Comparison of ENCODE assay signal across 15 cellular contexts in the genomic region with DNA sequence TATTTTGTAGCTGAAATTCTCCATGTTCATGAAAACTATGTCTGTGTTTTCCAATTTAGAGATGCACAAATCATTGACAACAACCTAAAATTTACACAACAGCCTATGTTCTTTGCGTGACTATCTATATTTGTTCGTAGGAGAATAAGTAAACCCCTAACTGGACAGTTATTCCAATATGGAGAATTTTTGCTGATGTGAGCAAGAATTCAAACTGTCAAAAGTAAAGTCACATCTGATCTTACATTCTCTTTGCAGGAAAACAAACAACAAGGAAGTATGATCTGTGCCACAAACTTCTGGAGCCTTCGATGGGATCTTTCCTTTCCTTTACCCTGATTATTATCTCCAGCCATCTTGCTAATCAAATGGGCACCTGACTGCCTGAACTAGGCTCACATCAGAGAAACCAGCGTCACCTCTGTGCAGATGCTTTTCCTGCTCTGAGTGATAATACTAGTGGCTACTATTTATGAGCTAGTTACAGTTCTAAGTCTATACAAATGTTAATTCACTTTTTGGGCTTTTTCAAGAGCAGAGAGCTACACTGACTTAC. TPM values are rescaled to one million over a fixed set of nuclear protein-coding genes. Genes with fewer than 3 reads are reported as not detected.
DNase-seq lines count a peak whose midpoint lies in the region; ATAC-seq, FAIRE-seq and TF ChIP-seq lines count a peak whose summit lies in the region.
"Had no signal": no experiment of that assay in that cellular context is flagged by ENCODE, and none has a peak within 500 bp of the region (broad histone marks: within the 10 kb centered on the region; RNA-seq: fewer than 3 reads in every experiment).

No MANE protein-coding gene starts in this region.

- H3K27me3 ChIP-seq in HepG2 (ENCODE audit: control insufficient read depth in 1 of 2, insufficient read depth in 2 of 2, low read length in 2 of 2) (no peaks in the 10 kb centered on the region; a peak in 1 of 5 replicates), right lobe of liver (no peaks in the 10 kb centered on the region)

- TF ChIP-seq EP300 in HepG2 (IDR thresholded peaks at IDR 0.05; ENCODE audit: low read depth in 2 of 2, low read length in 2 of 2) (no peak), HepG2 (CRISPR knock-in tag; IDR thresholded peaks at IDR 0.05; ENCODE audit: borderline replicate concordance) (no peak)

- 33% methylated on average over 4 of the region's 4 CpGs for WGBS in HepG2 (ENCODE audit: low lambda C conversion rate)
- WGBS in right lobe of liver (ENCODE audit: insufficient coverage, low coverage, low lambda C conversion rate, missing lambda C conversion rate) = 68% methylated on average over 4 of the region's 4 CpGs

- H2AFZ ChIP-seq in HepG2 (ENCODE audit: low read length) (no peak overlapping the region), OCI-LY7 (ENCODE audit: low read length) (peak overlapping the region; percentile 75; the same call in 1 of the 2 replicates)

- ATAC-seq in HepG2 (no peak), right lobe of liver (no peak), memory B cell (ENCODE audit: low read depth) (no peak), GM18520 (IDR thresholded peaks at IDR 0.05; ENCODE audit: unreplicated experiment) (no peak), GM21367 (IDR thresholded peaks at IDR 0.05; ENCODE audit: unreplicated experiment) (no peak)
- ATAC-seq: HCT116 had no signal

- in situ Hi-C loops in HepG2 (cut with HindIII; ENCODE audit: extremely low pct_ligation_motif_present, low pct_unique_long_range_greater_than_20kb) = no loop called here

- H3K36me3 ChIP-seq in HepG2 (replicated peaks in 1 of 2; ENCODE audit: control insufficient read depth in 1 of 2, insufficient read depth in 2 of 2, low read length in 2 of 2) (no peaks in the 10 kb centered on the region), right lobe of liver (no peaks in the 10 kb centered on the region), OCI-LY7 (ENCODE audit: insufficient read depth, low read length) (no peaks in the 10 kb centered on the region)

- H3K27ac ChIP-seq in HepG2 (ENCODE audit: extremely low read length, insufficient read depth, low read length) (no peak overlapping the region), right lobe of liver (no peak overlapping the region), OCI-LY7 (ENCODE audit: low read depth, low read length, poor library complexity, severe bottlenecking) (no peak overlapping the region)

- H3K27me3 Mint-ChIP-seq in memory B cell = no peaks in the 10 kb centered on the region
- H3K27me3 Mint-ChIP-seq: B cell, IgD-negative memory B cell had no signal

- no peaks in the 10 kb centered on the region for H3K9me3 ChIP-seq in HepG2 (ENCODE audit: low read length)
- no peaks in the 10 kb centered on the region for H3K9me3 ChIP-seq in right lobe of liver
- no peaks in the 10 kb centered on the region for H3K9me3 ChIP-seq in OCI-LY7 (ENCODE audit: low read length)

- no peaks in the 10 kb centered on the region for H3K36me3 Mint-ChIP-seq in memory B cell
- H3K36me3 Mint-ChIP-seq: IgD-negative memory B cell had no signal

- H3K4me3 Mint-ChIP-seq in memory B cell = no peak overlapping the region
- H3K4me3 Mint-ChIP-seq: B cell; CD4-positive, alpha-beta T cell; IgD-negative memory B cell had no signal

- H3K4me1 ChIP-seq in HepG2 (ENCODE audit: insufficient read depth, low read length) (peaks cover 20% of the 10 kb centered on the region), right lobe of liver (no peaks in the 10 kb centered on the region), OCI-LY7 (ENCODE audit: insufficient read depth, low read length, poor library complexity, severe bottlenecking) (peaks cover 31% of the 10 kb centered on the region)

- H3K4me1 Mint-ChIP-seq in memory B cell = peaks cover 32% of the 10 kb centered on the region

- peak overlapping the region; percentile 55 for H3K27ac Mint-ChIP-seq in memory B cell
- H3K27ac Mint-ChIP-seq: B cell; CD4-positive, alpha-beta T cell had no signal

- H4K20me1 ChIP-seq in HepG2 (ENCODE audit: insufficient read depth, low read length) (no peaks in the 10 kb centered on the region), OCI-LY7 (ENCODE audit: insufficient read depth, low read length) (no peaks in the 10 kb centered on the region)

- no peaks in the 10 kb centered on the region for H3K9me3 Mint-ChIP-seq in memory B cell
- H3K9me3 Mint-ChIP-seq: CD4-positive, alpha-beta T cell; IgD-negative memory B cell had no signal

- intact Hi-C loops in HepG2 (cut with micrococcal nuclease; ENCODE audit: unreplicated experiment) = no loop called here
- intact Hi-C loops in right lobe of liver (cut with DNase I) = no loop called here
- intact Hi-C loops in OCI-LY7 (cut with micrococcal nuclease; ENCODE audit: unreplicated experiment) = no loop called here

- DNase-seq in HepG2 (ENCODE audit: low spot score) = no peak
- no peak for DNase-seq in right lobe of liver
- no peak for DNase-seq in OCI-LY7 (ENCODE audit: low spot score)
- DNase-seq in memory B cell (ENCODE audit: low spot score in 2 of 2) = no peak
- no peak for DNase-seq in islet precursor cell
- DNase-seq: C1 segment of cervical spinal cord; Calu3; CD4-positive, alpha-beta T cell; DMS 273 treated with DMSO at 0.1 percent for 48 hours had no signal

- TF ChIP-seq CTCF in HepG2 (CRISPR knock-in tag; IDR thresholded peaks at IDR 0.05) (no peak), right lobe of liver (IDR thresholded peaks at IDR 0.05) (no peak), OCI-LY7 (conservative IDR thresholded peaks at IDR 0.05; ENCODE audit: low read length) (no peak)

- POLR2A ChIA-PET in HepG2 (lab: Yijun Ruan, JAX) = no interaction called here
- POLR2A ChIA-PET in OCI-LY7 (lab: Charles Lee) = interaction anchor here (0.5 to 1.9 kb wide), 5 partner anchors 14 to 514 kb away, joined by 3 to 7 read pairs (median 3); no protein-coding TSS in a partner anchor

- peak overlapping the region; percentile 60; the same call in 1 of the 2 replicates for H3K4me2 ChIP-seq in HepG2 (ENCODE audit: low read depth, low read length)
- H3K4me2 ChIP-seq in OCI-LY7 (ENCODE audit: low read length) = no peak overlapping the region

- H3K4me3 ChIP-seq in HepG2 (replicated peaks in 1 of 3; ENCODE audit: insufficient read depth in 1 of 3, low read depth in 2 of 3, low read length in 3 of 3) (peak overlapping the region in 1 of 3 experiments; percentile 11; a peak in 1 of 6 replicates), right lobe of liver (no peak overlapping the region), OCI-LY7 (ENCODE audit: low read depth, low read length, poor library complexity, severe bottlenecking) (no peak overlapping the region)

- H3K9me2 ChIP-seq in OCI-LY7 (ENCODE audit: insufficient read depth, low read length) = no peaks in the 10 kb centered on the region

- no peak overlapping the region for H3K9ac ChIP-seq in HepG2 (ENCODE audit: insufficient read depth, low read depth, low read length)

- CTCF ChIA-PET in HepG2 (lab: Yijun Ruan, JAX; ENCODE audit: low intra/inter-chr PET ratio, low total read pairs) (no interaction called here), OCI-LY7 (lab: Charles Lee; ENCODE audit: unreplicated experiment) (interaction anchor here (1.5 kb wide), 1 partner anchor 24 kb away, joined by 3 read pairs; no protein-coding TSS in a partner anchor)

- no peak for TF ChIP-seq POLR2A in HepG2 (IDR thresholded peaks at IDR 0.05; ENCODE audit: insufficient read depth in 1 of 2, low read depth in 2 of 2, low read length in 2 of 2)
- no peak for TF ChIP-seq POLR2A in right lobe of liver (IDR thresholded peaks at IDR 0.05)

- no peaks in the 10 kb centered on the region for H3K79me2 ChIP-seq in HepG2 (ENCODE audit: insufficient read depth, low read length)
- H3K79me2 ChIP-seq in OCI-LY7 (ENCODE audit: insufficient read depth, low read depth, low read length) = no peaks in the 10 kb centered on the region

- no peak for TF ChIP-seq RAD21 in HepG2 (CRISPR knock-in tag; IDR thresholded peaks at IDR 0.05)

- no TSS peak for BruUV-seq in HepG2 (replicated peaks; lab: Mats Ljungman, UMichigan)
- BruUV-seq in OCI-LY7 (replicated peaks; lab: Mats Ljungman, UMichigan) = no TSS peak

- no peak for FAIRE-seq in HepG2 (lab: Jason Lieb, UNC)
- FAIRE-seq: GM12891 had no signal

RNA-seq across cellular contexts. Expression of a gene that starts 18.3 kb away (rescaled TPM):
- total RNA-seq in HepG2 (2016; rRNA removed; fragmentation: Illumina TruSeq; extraction: Trizol) (2.4 and 4.3 TPM in 2 replicates), right lobe of liver (1 to 10 TPM; 1.4 to 2.3 (median 1.7) TPM), OCI-LY7 (2022) (not detected in 2 replicates)
- total RNA-seq in HepG2 (2016; cell fraction: cytosol; rRNA removed; fragmentation: Illumina TruSeq; extraction: Trizol; ENCODE audit: low read depth) = 1.1 TPM in 2 replicates
- total RNA-seq in HepG2 (2016; cell fraction: insoluble cytoplasmic fraction; rRNA removed; fragmentation: Illumina TruSeq; extraction: Trizol) = 1.3 and 3.9 TPM in 2 replicates
- 1.3 and 1.8 TPM in 2 replicates for total RNA-seq in HepG2 (2016; cell fraction: membrane; rRNA removed; fragmentation: Illumina TruSeq; extraction: Trizol)
- 9.9 and 12.3 TPM in 2 replicates for total RNA-seq in HepG2 (2016; cell fraction: nucleus; rRNA removed; fragmentation: Illumina TruSeq; extraction: Trizol)
- 7.1 and 8.7 TPM in 2 replicates for polyA plus RNA-seq in HepG2 (2011; rRNA removed)
- 3.1 and 5.4 TPM in 2 replicates for polyA plus RNA-seq in HepG2 (2011; cell fraction: cytosol; rRNA removed)
- 13.3 and 15.6 TPM in 2 replicates for polyA plus RNA-seq in HepG2 (2011; cell fraction: nucleus; rRNA removed)
- 10.1 and 14.9 TPM in 2 replicates for polyA plus RNA-seq in HepG2 (2012)
- polyA plus RNA-seq in HepG2 (2016; cell fraction: cytosol; fragmentation: Illumina TruSeq; extraction: Trizol; ENCODE audit: low read depth) = 0.58 and 0.87 TPM in 2 replicates
- polyA plus RNA-seq in HepG2 (2016; cell fraction: insoluble cytoplasmic fraction; fragmentation: Illumina TruSeq; extraction: Trizol; ENCODE audit: low read depth) = 2.1 and 2.2 TPM in 2 replicates
- polyA plus RNA-seq in HepG2 (2016; cell fraction: membrane; fragmentation: Illumina TruSeq; extraction: Trizol; ENCODE audit: low read depth) = 1.0 and 1.6 TPM in 2 replicates
- polyA plus RNA-seq in HepG2 (2016; cell fraction: nucleus; fragmentation: Illumina TruSeq; extraction: Trizol; ENCODE audit: insufficient read depth, low read depth) = 16.1 and 23.2 TPM in 2 replicates
- 1.6 and 5.2 TPM in 2 replicates for polyA minus RNA-seq in HepG2 (2011; rRNA and poly(A)+ RNA removed; ENCODE audit: low replicate concordance)
- 1.2 and 1.7 TPM in 2 replicates for polyA minus RNA-seq in HepG2 (2011; cell fraction: cytosol; rRNA and poly(A)+ RNA removed)
- polyA minus RNA-seq in HepG2 (2011; cell fraction: nucleus; rRNA and poly(A)+ RNA removed) = 27.2 and 32.1 TPM in 2 replicates
- 0.18 and 0.60 TPM in 2 replicates for total RNA-seq in OCI-LY7 (2014; rRNA removed; shearing (Covaris generic))

RNA-seq across cellular contexts. Expression of a gene that starts 53.6 kb away (rescaled TPM):
- 42.4 and 46.7 TPM in 2 replicates for total RNA-seq in HepG2 (2016; rRNA removed; fragmentation: Illumina TruSeq; extraction: Trizol)
- total RNA-seq in HepG2 (2016; cell fraction: cytosol; rRNA removed; fragmentation: Illumina TruSeq; extraction: Trizol; ENCODE audit: low read depth) = 13.5 and 14.4 TPM in 2 replicates
- 41.6 and 46.5 TPM in 2 replicates for total RNA-seq in HepG2 (2016; cell fraction: insoluble cytoplasmic fraction; rRNA removed; fragmentation: Illumina TruSeq; extraction: Trizol)
- 46.9 and 52.9 TPM in 2 replicates for total RNA-seq in HepG2 (2016; cell fraction: membrane; rRNA removed; fragmentation: Illumina TruSeq; extraction: Trizol)
- total RNA-seq in HepG2 (2016; cell fraction: nucleus; rRNA removed; fragmentation: Illumina TruSeq; extraction: Trizol) = 24.3 and 28.0 TPM in 2 replicates
- 10.1 and 11.6 TPM in 2 replicates for polyA plus RNA-seq in HepG2 (2011; rRNA removed)
- 5.4 and 7.5 TPM in 2 replicates for polyA plus RNA-seq in HepG2 (2011; cell fraction: cytosol; rRNA removed)
- 3.8 and 4.4 TPM in 2 replicates for polyA plus RNA-seq in HepG2 (2011; cell fraction: nucleus; rRNA removed)
- polyA plus RNA-seq in HepG2 (2012) = 16.7 and 20.0 TPM in 2 replicates
- 10.6 and 11.7 TPM in 2 replicates for polyA plus RNA-seq in HepG2 (2016; cell fraction: cytosol; fragmentation: Illumina TruSeq; extraction: Trizol; ENCODE audit: low read depth)
- polyA plus RNA-seq in HepG2 (2016; cell fraction: insoluble cytoplasmic fraction; fragmentation: Illumina TruSeq; extraction: Trizol; ENCODE audit: low read depth) = 44.3 and 45.2 TPM in 2 replicates
- 27.4 and 31.7 TPM in 2 replicates for polyA plus RNA-seq in HepG2 (2016; cell fraction: membrane; fragmentation: Illumina TruSeq; extraction: Trizol; ENCODE audit: low read depth)
- 44.1 and 46.6 TPM in 2 replicates for polyA plus RNA-seq in HepG2 (2016; cell fraction: nucleus; fragmentation: Illumina TruSeq; extraction: Trizol; ENCODE audit: insufficient read depth, low read depth)
- polyA minus RNA-seq in HepG2 (2011; rRNA and poly(A)+ RNA removed; ENCODE audit: low replicate concordance) = 3.7 and 11.2 TPM in 2 replicates
- 8.1 and 9.0 TPM in 2 replicates for polyA minus RNA-seq in HepG2 (2011; cell fraction: cytosol; rRNA and poly(A)+ RNA removed)
- 10.8 and 11.1 TPM in 2 replicates for polyA minus RNA-seq in HepG2 (2011; cell fraction: nucleus; rRNA and poly(A)+ RNA removed)
- 10 to 100 TPM; 12.0 to 20.7 (median 14.7) TPM for total RNA-seq in right lobe of liver
- 44.3 and 61.3 TPM in 2 replicates for total RNA-seq in OCI-LY7 (2014; rRNA removed; shearing (Covaris generic))
- total RNA-seq in OCI-LY7 (2022) = 59.3 and 63.5 TPM in 2 replicates
